1 cellular context compared by ENCODE assay signal in the genomic region with DNA sequence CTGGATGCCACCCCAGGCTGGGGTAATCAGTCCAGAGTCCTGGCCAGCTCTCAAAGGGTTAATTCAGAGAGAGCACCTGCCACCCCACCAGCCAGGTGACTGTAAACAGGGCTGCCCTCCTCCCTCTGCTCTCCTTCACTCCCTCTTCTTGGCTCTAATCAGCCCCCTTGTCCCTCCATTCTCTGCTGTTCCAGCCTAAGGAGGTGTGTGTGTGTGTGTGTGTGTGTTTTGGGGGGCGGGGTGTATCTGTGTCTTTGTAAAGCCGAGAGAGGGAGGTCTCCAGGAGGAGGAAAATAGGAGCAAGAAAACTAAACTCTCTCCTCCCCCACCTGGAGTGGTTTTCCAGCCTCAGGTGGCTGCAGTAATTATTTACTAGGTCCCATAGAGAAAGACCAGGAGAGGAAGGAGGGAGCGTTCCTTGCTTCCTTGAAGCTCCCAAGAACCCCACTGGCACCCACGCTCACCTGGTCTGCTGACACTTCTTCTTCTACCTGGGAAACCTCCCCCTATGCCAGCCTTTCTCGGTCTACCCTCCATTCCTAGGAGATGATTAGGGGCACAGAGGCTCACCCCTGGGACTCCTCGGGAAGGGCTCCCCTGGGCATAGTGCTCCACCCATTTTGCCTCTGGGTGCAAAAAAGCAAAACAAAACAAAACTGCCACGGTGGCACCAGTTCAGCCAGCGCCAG.
TF ChIP-seq lines count a peak whose summit lies in the region.

No MANE protein-coding gene starts in this region.

TF ChIP-seq in WTC11, 78 proteins besides CTCF, POLR2A, EP300 and RAD21 (continued from another document):
- TF ChIP-seq, protein P1, sequence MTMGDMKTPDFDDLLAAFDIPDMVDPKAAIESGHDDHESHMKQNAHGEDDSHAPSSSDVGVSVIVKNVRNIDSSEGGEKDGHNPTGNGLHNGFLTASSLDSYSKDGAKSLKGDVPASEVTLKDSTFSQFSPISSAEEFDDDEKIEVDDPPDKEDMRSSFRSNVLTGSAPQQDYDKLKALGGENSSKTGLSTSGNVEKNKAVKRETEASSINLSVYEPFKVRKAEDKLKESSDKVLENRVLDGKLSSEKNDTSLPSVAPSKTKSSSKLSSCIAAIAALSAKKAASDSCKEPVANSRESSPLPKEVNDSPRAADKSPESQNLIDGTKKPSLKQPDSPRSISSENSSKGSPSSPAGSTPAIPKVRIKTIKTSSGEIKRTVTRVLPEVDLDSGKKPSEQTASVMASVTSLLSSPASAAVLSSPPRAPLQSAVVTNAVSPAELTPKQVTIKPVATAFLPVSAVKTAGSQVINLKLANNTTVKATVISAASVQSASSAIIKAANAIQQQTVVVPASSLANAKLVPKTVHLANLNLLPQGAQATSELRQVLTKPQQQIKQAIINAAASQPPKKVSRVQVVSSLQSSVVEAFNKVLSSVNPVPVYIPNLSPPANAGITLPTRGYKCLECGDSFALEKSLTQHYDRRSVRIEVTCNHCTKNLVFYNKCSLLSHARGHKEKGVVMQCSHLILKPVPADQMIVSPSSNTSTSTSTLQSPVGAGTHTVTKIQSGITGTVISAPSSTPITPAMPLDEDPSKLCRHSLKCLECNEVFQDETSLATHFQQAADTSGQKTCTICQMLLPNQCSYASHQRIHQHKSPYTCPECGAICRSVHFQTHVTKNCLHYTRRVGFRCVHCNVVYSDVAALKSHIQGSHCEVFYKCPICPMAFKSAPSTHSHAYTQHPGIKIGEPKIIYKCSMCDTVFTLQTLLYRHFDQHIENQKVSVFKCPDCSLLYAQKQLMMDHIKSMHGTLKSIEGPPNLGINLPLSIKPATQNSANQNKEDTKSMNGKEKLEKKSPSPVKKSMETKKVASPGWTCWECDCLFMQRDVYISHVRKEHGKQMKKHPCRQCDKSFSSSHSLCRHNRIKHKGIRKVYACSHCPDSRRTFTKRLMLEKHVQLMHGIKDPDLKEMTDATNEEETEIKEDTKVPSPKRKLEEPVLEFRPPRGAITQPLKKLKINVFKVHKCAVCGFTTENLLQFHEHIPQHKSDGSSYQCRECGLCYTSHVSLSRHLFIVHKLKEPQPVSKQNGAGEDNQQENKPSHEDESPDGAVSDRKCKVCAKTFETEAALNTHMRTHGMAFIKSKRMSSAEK (CRISPR knock-in tag; IDR thresholded peaks at IDR 0.05; ENCODE audit: borderline replicate concordance), result no peak
- no peak for TF ChIP-seq GABPB1 (CRISPR knock-in tag; IDR thresholded peaks at IDR 0.05)
- TF ChIP-seq, protein P2, sequence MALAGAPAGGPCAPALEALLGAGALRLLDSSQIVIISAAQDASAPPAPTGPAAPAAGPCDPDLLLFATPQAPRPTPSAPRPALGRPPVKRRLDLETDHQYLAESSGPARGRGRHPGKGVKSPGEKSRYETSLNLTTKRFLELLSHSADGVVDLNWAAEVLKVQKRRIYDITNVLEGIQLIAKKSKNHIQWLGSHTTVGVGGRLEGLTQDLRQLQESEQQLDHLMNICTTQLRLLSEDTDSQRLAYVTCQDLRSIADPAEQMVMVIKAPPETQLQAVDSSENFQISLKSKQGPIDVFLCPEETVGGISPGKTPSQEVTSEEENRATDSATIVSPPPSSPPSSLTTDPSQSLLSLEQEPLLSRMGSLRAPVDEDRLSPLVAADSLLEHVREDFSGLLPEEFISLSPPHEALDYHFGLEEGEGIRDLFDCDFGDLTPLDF (CRISPR knock-in tag; IDR thresholded peaks at IDR 0.05), result no peak
